15 cellular contexts compared by ENCODE assay signal in the genomic region with DNA sequence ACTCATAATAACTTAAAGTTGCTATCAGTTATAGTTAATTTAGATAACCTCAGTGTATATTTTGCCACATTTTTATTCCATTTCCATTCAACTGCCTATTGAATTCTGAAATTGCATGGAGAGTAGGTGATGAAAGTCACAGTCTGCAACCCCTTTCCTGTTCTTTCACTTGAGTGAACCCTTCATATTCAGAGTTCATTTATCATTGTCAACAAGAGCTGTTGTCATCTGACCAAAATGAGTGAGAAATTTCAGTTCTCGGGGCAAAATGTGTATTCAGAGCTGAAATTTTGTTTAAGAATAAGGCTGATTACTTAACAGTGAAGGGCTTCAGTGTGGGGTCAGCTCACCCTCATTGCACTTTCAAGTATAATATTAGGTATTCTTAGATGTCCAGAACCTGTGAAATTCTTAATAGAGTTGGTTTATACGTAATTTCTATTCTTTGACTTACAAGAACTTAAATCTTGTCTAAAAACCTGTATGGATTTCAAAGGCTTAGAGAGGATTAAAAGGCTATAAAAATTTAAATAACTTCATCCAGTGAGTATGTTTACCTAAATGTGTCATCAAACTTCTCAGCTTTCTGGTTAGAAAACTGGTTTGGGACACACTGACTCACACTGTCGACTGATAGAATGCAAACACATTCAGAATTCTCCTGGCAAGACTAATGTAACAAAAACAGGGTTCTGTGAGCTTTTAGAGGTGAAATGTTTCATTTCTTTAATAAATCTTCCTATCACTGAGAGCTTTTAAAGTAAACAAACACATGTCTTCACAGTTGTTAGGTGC.
DNase-seq lines count a peak whose midpoint lies in the region; ATAC-seq and TF ChIP-seq lines count a peak whose summit lies in the region.
"Had no signal": no experiment of that assay in that cellular context is flagged by ENCODE, and none has a peak within 500 bp of the region (broad histone marks: within the 10 kb centered on the region; RNA-seq: fewer than 3 reads in every experiment).

No MANE protein-coding gene starts in this region.

- H3K36me3 ChIP-seq in skeletal muscle satellite cell (ENCODE audit: insufficient read depth, low read length) = no peaks in the 10 kb centered on the region

- CTCF ChIA-PET in WTC11 (lab: Charles Lee) = interaction anchor here (1.3 to 1.7 kb wide), 3 partner anchors 16 to 78 kb away, joined by 3 to 8 read pairs (median 3); no protein-coding TSS in a partner anchor

- H3K9me3 ChIP-seq in skeletal muscle satellite cell (replicated peaks; ENCODE audit: low read length) = no peaks in the 10 kb centered on the region

- peak overlapping the region; percentile 30; the same call in 1 of the 2 replicates for H3K27ac Mint-ChIP-seq in WTC11
- H3K27ac Mint-ChIP-seq: activated naive CD4-positive, alpha-beta T cell treated with anti-CD3 and anti-CD28 coated beads for 36 hours; dendritic cell treated with granulocyte-macrophage colony-stimulating factor and Interleukin-4, amounts not matched to agents 40 ng/mL and 50 ng/mL, for 4 days had no signal

- peaks cover 13% of the 10 kb centered on the region for H3K4me1 ChIP-seq in skeletal muscle satellite cell (ENCODE audit: control insufficient read depth, insufficient read depth, low read length)

- TF ChIP-seq CTCF in WTC11 (IDR thresholded peaks at IDR 0.05) (no peak), foreskin fibroblast (IDR thresholded peaks at IDR 0.05; ENCODE audit: low read depth, low read length) (no peak)

- H3K4me3 ChIP-seq in foreskin fibroblast (ENCODE audit: low read depth in 1 of 2, low read length in 2 of 2) (no peak overlapping the region), skeletal muscle satellite cell (ENCODE audit: low read length) (no peak overlapping the region)

- H3K27me3 Mint-ChIP-seq in WTC11 (ENCODE audit: low read depth) = no peaks in the 10 kb centered on the region; the same call in 1 of the 2 replicates
- H3K27me3 Mint-ChIP-seq: dendritic cell treated with granulocyte-macrophage colony-stimulating factor and Interleukin-4, amounts not matched to agents 40 ng/mL and 50 ng/mL, for 4 days had no signal

- no peaks in the 10 kb centered on the region for H3K9me3 Mint-ChIP-seq in WTC11
- H3K9me3 Mint-ChIP-seq: activated naive CD4-positive, alpha-beta T cell treated with anti-CD3 and anti-CD28 coated beads for 36 hours; dendritic cell treated with granulocyte-macrophage colony-stimulating factor and Interleukin-4, amounts not matched to agents 40 ng/mL and 50 ng/mL, for 4 days; nephron had no signal

- H3K4me3 Mint-ChIP-seq in WTC11 = no peak overlapping the region
- H3K4me3 Mint-ChIP-seq: activated naive CD4-positive, alpha-beta T cell treated with anti-CD3 and anti-CD28 coated beads for 36 hours; dendritic cell treated with granulocyte-macrophage colony-stimulating factor and Interleukin-4, amounts not matched to agents 40 ng/mL and 50 ng/mL, for 4 days; nephron had no signal

- H3K4me2 ChIP-seq in skeletal muscle satellite cell (ENCODE audit: low read length) = peak overlapping the region; percentile 47

- ATAC-seq in WTC11 = no peak
- ATAC-seq in GM21515 (IDR thresholded peaks at IDR 0.05; ENCODE audit: unreplicated experiment) = no peak

- peak; percentile 23 for DNase-seq in NCI-H2171 treated with DMSO at 0.1 percent for 48 hours (lab: John Stamatoyannopoulos, UW)
- DNase-seq in NCI-H2171 (lab: John Stamatoyannopoulos, UW) = no peak
- no peak for DNase-seq in WTC11 (ENCODE audit: low spot score)
- peak; percentile 55 to 59 for DNase-seq in foreskin fibroblast
- no peak for DNase-seq in medulla oblongata (ENCODE audit: extremely low spot score)
- DNase-seq in DMS79 treated with DMSO at 0.1 percent for 48 hours (lab: John Stamatoyannopoulos, UW) = no peak
- DNase-seq: activated CD4-positive, alpha-beta T cell treated with anti-CD3 and anti-CD28 coated beads, Interleukin-2, amount 50 U/mL, for 1 hour; activated naive CD4-positive, alpha-beta T cell treated with anti-CD3 and anti-CD28 coated beads for 36 hours; NCI-H2029; SHP77 treated with DMSO at 0.1 percent for 48 hours; stimulated activated CD4-positive, alpha-beta T cell treated with anti-CD3 and anti-CD28 coated beads, Interleukin-12 subunit alpha, Interleukin-12 subunit beta, amount 100 ng/mL, for 4 hours had no signal

- H3K36me3 Mint-ChIP-seq in WTC11 = no peaks in the 10 kb centered on the region

- peaks cover 41% of the 10 kb centered on the region for H3K4me1 Mint-ChIP-seq in WTC11

- H3K27me3 ChIP-seq in skeletal muscle satellite cell (ENCODE audit: control insufficient read depth, insufficient read depth, low read length) = no peaks in the 10 kb centered on the region

- POLR2A ChIA-PET in WTC11 (lab: Charles Lee) = no interaction called here

- no peak overlapping the region for H3K9ac ChIP-seq in skeletal muscle satellite cell (ENCODE audit: low read depth, low read length)

TF ChIP-seq in WTC11, 78 proteins besides CTCF, POLR2A, EP300 and RAD21 (continues in another document):
- TF ChIP-seq ATF6 (CRISPR knock-in tag; IDR thresholded peaks at IDR 0.05) = no peak
- no peak for TF ChIP-seq MXD4 (CRISPR knock-in tag; IDR thresholded peaks at IDR 0.05; ENCODE audit: borderline replicate concordance)
- TF ChIP-seq NR3C1 (CRISPR knock-in tag; conservative IDR thresholded peaks at IDR 0.05; ENCODE audit: low read depth) = no peak
- TF ChIP-seq CREB1 (CRISPR knock-in tag; IDR thresholded peaks at IDR 0.05) = no peak
- no peak for TF ChIP-seq FOXJ3 (CRISPR knock-in tag; IDR thresholded peaks at IDR 0.05; ENCODE audit: borderline replicate concordance)
- TF ChIP-seq PRRX2 (CRISPR knock-in tag; IDR thresholded peaks at IDR 0.05) = no peak
- TF ChIP-seq, protein P1, sequence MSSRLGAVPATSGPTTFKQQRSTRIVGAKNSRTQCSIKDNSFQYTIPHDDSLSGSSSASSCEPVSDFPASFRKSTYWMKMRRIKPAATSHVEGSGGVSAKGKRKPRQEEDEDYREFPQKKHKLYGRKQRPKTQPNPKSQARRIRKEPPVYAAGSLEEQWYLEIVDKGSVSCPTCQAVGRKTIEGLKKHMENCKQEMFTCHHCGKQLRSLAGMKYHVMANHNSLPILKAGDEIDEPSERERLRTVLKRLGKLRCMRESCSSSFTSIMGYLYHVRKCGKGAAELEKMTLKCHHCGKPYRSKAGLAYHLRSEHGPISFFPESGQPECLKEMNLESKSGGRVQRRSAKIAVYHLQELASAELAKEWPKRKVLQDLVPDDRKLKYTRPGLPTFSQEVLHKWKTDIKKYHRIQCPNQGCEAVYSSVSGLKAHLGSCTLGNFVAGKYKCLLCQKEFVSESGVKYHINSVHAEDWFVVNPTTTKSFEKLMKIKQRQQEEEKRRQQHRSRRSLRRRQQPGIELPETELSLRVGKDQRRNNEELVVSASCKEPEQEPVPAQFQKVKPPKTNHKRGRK (CRISPR knock-in tag; IDR thresholded peaks at IDR 0.05; ENCODE audit: borderline replicate concordance) = no peak
- no peak for TF ChIP-seq ZNF281 (CRISPR knock-in tag; IDR thresholded peaks at IDR 0.05)
- no peak for TF ChIP-seq SMAD4 (CRISPR knock-in tag; IDR thresholded peaks at IDR 0.05)
- no peak for TF ChIP-seq CBFB (CRISPR knock-in tag; IDR thresholded peaks at IDR 0.05; ENCODE audit: low read depth)
- TF ChIP-seq, protein P2, sequence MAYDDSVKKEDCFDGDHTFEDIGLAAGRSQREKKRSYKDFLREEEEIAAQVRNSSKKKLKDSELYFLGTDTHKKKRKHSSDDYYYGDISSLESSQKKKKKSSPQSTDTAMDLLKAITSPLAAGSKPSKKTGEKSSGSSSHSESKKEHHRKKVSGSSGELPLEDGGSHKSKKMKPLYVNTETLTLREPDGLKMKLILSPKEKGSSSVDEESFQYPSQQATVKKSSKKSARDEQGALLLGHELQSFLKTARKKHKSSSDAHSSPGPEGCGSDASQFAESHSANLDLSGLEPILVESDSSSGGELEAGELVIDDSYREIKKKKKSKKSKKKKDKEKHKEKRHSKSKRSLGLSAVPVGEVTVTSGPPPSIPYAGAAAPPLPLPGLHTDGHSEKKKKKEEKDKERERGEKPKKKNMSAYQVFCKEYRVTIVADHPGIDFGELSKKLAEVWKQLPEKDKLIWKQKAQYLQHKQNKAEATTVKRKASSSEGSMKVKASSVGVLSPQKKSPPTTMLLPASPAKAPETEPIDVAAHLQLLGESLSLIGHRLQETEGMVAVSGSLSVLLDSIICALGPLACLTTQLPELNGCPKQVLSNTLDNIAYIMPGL (CRISPR knock-in tag; IDR thresholded peaks at IDR 0.05) = no peak
- no peak for TF ChIP-seq JAZF1 (CRISPR knock-in tag; IDR thresholded peaks at IDR 0.05)

Comparison
In these comparisons a context has a peak if more than half of its experiments do, and no peak if none do; other contexts are left out.
1. DNase-seq: peak in NCI-H2171 treated with DMSO at 0.1 percent for 48 hours (single experiment) and foreskin fibroblast (2 of 2); none in NCI-H2171 (single experiment), WTC11 (single experiment), medulla oblongata (single experiment) and DMS79 treated with DMSO at 0.1 percent for 48 hours (single experiment).